In genomic region chr5:105554613-105555169, GRCh38 we compare ENCODE assay signal across 16 cellular contexts.
"Had no signal": no experiment of that assay in that cellular context is flagged by ENCODE, and none has a peak within 500 bp of the region (broad histone marks: within the 10 kb centered on the region; RNA-seq: fewer than 3 reads in every experiment).

No MANE protein-coding gene starts in this region.

- H3K9me3 ChIP-seq: adrenal gland, neutrophil, tibial artery had no signal

- H3K36me3 ChIP-seq: adrenal gland, neutrophil, tibial artery had no signal

- H3K27ac ChIP-seq: adrenal gland, dorsolateral prefrontal cortex, neutrophil, tibial artery, VCaP had no signal

- ATAC-seq: left lobe of liver; naive thymus-derived CD8-positive, alpha-beta T cell; T-cell had no signal

- DNase-seq: activated CD4-positive, alpha-beta T cell treated with anti-CD3 and anti-CD28 coated beads for 1 hour; activated CD4-positive, alpha-beta T cell treated with anti-CD3 and anti-CD28 coated beads, Interleukin-2, amount 50 U/mL, for 48 hours; activated T-cell treated with anti-CD3 and anti-CD28 coated beads, Interleukin-2, amount 50 U/mL, for 24 hours; adrenal gland; dorsolateral prefrontal cortex; endodermal cell; naive thymus-derived CD8-positive, alpha-beta T cell; stimulated activated CD4-positive, alpha-beta T cell treated with anti-CD3 and anti-CD28 coated beads, Interleukin-15, amount 100 ng/mL, for 24 hours; stimulated activated CD4-positive, alpha-beta T cell treated with anti-CD3 and anti-CD28 coated beads, Interleukin-4, amount 100 ng/mL, for 24 hours; stimulated activated naive CD4-positive, alpha-beta T cell; T-cell; T-helper 9 cell; tibial artery had no signal

- H3K4me1 ChIP-seq: adrenal gland, tibial artery had no signal

- H3K27me3 ChIP-seq: adrenal gland, dorsolateral prefrontal cortex, neutrophil, tibial artery had no signal

- H3K4me3 ChIP-seq: adrenal gland, dorsolateral prefrontal cortex, tibial artery had no signal
